Comparison of ENCODE assay signal across 30 cellular contexts in genomic region chr21:30101967-30102366, GRCh38.
"Had no signal": no experiment of that assay in that cellular context is flagged by ENCODE, and none has a peak within 500 bp of the region (broad histone marks: within the 10 kb centered on the region; RNA-seq: fewer than 3 reads in every experiment).

No MANE protein-coding gene starts in this region.

- DNase-seq: activated CD4-positive, alpha-beta memory T cell treated with anti-CD3 and anti-CD28 coated beads, Interleukin-2, amount 10 ng/mL, durations not matched to agents 7 days and 5 days; activated CD4-positive, alpha-beta T cell treated with anti-CD3 and anti-CD28 coated beads for 1 hour; activated CD4-positive, alpha-beta T cell treated with anti-CD3 and anti-CD28 coated beads for 4 hours; activated CD4-positive, alpha-beta T cell treated with anti-CD3 and anti-CD28 coated beads, Interleukin-2, amount 10 ng/mL, durations not matched to agents 7 days and 5 days; activated CD4-positive, alpha-beta T cell treated with anti-CD3 and anti-CD28 coated beads, Interleukin-2, amount 50 U/mL, for 4 hours; activated CD8-positive, alpha-beta memory T cell treated with anti-CD3 and anti-CD28 coated beads, Interleukin-2, amount 50 U/mL, for 48 hours; activated gamma-delta T cell; activated naive CD4-positive, alpha-beta T cell; activated naive CD4-positive, alpha-beta T cell treated with anti-CD3 and anti-CD28 coated beads, Interleukin-2, amount 10 ng/mL, durations not matched to agents 7 days and 5 days; activated naive CD8-positive, alpha-beta T cell treated with anti-CD3 and anti-CD28 coated beads, Interleukin-2, amount 10 ng/mL, durations not matched to agents 7 days and 5 days; activated T-cell treated with anti-CD3 and anti-CD28 coated beads for 4 hours; activated T-cell treated with anti-CD3 and anti-CD28 coated beads, Interleukin-2, amount 50 U/mL, for 24 hours; activated T-cell treated with anti-CD3 and anti-CD28 coated beads, Interleukin-2, amount 50 U/mL, for 72 hours; central memory CD4-positive, alpha-beta T cell; cerebellar nuclear complex; colonic mucosa; effector CD8-positive, alpha-beta T cell; esophagus squamous epithelium; foreskin melanocyte; heart left ventricle; T-helper 1 cell; T-helper 17 cell had no signal

- H3K36me3 ChIP-seq: ascending aorta, breast epithelium, cardiac muscle cell, colonic mucosa, esophagus squamous epithelium, heart left ventricle had no signal

- FAIRE-seq: endometrium, endothelial cell of umbilical vein had no signal

- ATAC-seq: activated naive CD4-positive, alpha-beta T cell treated with anti-CD3 and anti-CD28 coated beads, Interleukin-2, amount 50 U/mL, for 72 hours; activated T-cell treated with anti-CD3 and anti-CD28 coated beads, Interleukin-2, amount 50 U/mL, for 72 hours; heart left ventricle; T-helper 17 cell had no signal

- H3K36me3 Mint-ChIP-seq: activated naive CD4-positive, alpha-beta T cell treated with anti-CD3 and anti-CD28 coated beads, Interleukin-2, amount 10 ng/mL, durations not matched to agents 7 days and 5 days; activated naive CD4-positive, alpha-beta T cell treated with anti-CD3 and anti-CD28 coated beads, Interleukin-2, amount 50 U/mL, for 72 hours; activated naive CD8-positive, alpha-beta T cell treated with anti-CD3 and anti-CD28 coated beads, Interleukin-2, amount 10 ng/mL, durations not matched to agents 7 days and 5 days; brain had no signal

- H3K27ac ChIP-seq: ascending aorta, breast epithelium, cardiac muscle cell, colonic mucosa, epithelial cell of prostate, esophagus squamous epithelium, heart left ventricle had no signal

- H3K27me3 ChIP-seq: ascending aorta, breast epithelium, cardiac muscle cell, colonic mucosa, esophagus squamous epithelium, heart left ventricle had no signal

- H3K4me3 Mint-ChIP-seq: activated CD4-positive, alpha-beta memory T cell treated with anti-CD3 and anti-CD28 coated beads, Interleukin-2, amount 10 ng/mL, durations not matched to agents 7 days and 5 days; activated CD4-positive, alpha-beta T cell treated with anti-CD3 and anti-CD28 coated beads, Interleukin-2, amount 10 ng/mL, durations not matched to agents 7 days and 5 days; activated naive CD4-positive, alpha-beta T cell treated with anti-CD3 and anti-CD28 coated beads, Interleukin-2, amount 10 ng/mL, durations not matched to agents 7 days and 5 days; activated naive CD8-positive, alpha-beta T cell treated with anti-CD3 and anti-CD28 coated beads, Interleukin-2, amount 10 ng/mL, durations not matched to agents 7 days and 5 days; activated T-cell treated with anti-CD3 and anti-CD28 coated beads, Interleukin-2, amount 50 U/mL, for 24 hours; activated T-cell treated with anti-CD3 and anti-CD28 coated beads, Interleukin-2, amount 50 U/mL, for 72 hours; brain; T-helper 17 cell had no signal

- H3K27ac Mint-ChIP-seq: activated CD4-positive, alpha-beta memory T cell treated with anti-CD3 and anti-CD28 coated beads, Interleukin-2, amount 10 ng/mL, durations not matched to agents 7 days and 5 days; activated CD4-positive, alpha-beta T cell treated with anti-CD3 and anti-CD28 coated beads, Interleukin-2, amount 10 ng/mL, durations not matched to agents 7 days and 5 days; activated naive CD4-positive, alpha-beta T cell treated with anti-CD3 and anti-CD28 coated beads, Interleukin-2, amount 10 ng/mL, durations not matched to agents 7 days and 5 days; activated naive CD4-positive, alpha-beta T cell treated with anti-CD3 and anti-CD28 coated beads, Interleukin-2, amount 50 U/mL, for 72 hours; activated naive CD8-positive, alpha-beta T cell treated with anti-CD3 and anti-CD28 coated beads, Interleukin-2, amount 10 ng/mL, durations not matched to agents 7 days and 5 days; activated T-cell treated with anti-CD3 and anti-CD28 coated beads, Interleukin-2, amount 50 U/mL, for 24 hours; activated T-cell treated with anti-CD3 and anti-CD28 coated beads, Interleukin-2, amount 50 U/mL, for 72 hours; T-helper 17 cell had no signal

- H3K4me3 ChIP-seq: ascending aorta, breast epithelium, cardiac muscle cell, colonic mucosa, esophagus squamous epithelium, heart left ventricle had no signal

- H3K9me3 ChIP-seq: ascending aorta, breast epithelium, colonic mucosa, esophagus squamous epithelium had no signal

- H3K9me3 Mint-ChIP-seq: activated CD4-positive, alpha-beta memory T cell treated with anti-CD3 and anti-CD28 coated beads, Interleukin-2, amount 10 ng/mL, durations not matched to agents 7 days and 5 days; activated CD4-positive, alpha-beta T cell treated with anti-CD3 and anti-CD28 coated beads, Interleukin-2, amount 10 ng/mL, durations not matched to agents 7 days and 5 days; activated naive CD4-positive, alpha-beta T cell treated with anti-CD3 and anti-CD28 coated beads, Interleukin-2, amount 10 ng/mL, durations not matched to agents 7 days and 5 days; activated naive CD4-positive, alpha-beta T cell treated with anti-CD3 and anti-CD28 coated beads, Interleukin-2, amount 50 U/mL, for 72 hours; activated naive CD8-positive, alpha-beta T cell treated with anti-CD3 and anti-CD28 coated beads, Interleukin-2, amount 10 ng/mL, durations not matched to agents 7 days and 5 days; activated T-cell treated with anti-CD3 and anti-CD28 coated beads, Interleukin-2, amount 50 U/mL, for 24 hours; activated T-cell treated with anti-CD3 and anti-CD28 coated beads, Interleukin-2, amount 50 U/mL, for 72 hours; brain had no signal

- H3K27me3 Mint-ChIP-seq: activated CD4-positive, alpha-beta memory T cell treated with anti-CD3 and anti-CD28 coated beads, Interleukin-2, amount 10 ng/mL, durations not matched to agents 7 days and 5 days; activated CD4-positive, alpha-beta T cell treated with anti-CD3 and anti-CD28 coated beads, Interleukin-2, amount 10 ng/mL, durations not matched to agents 7 days and 5 days; activated naive CD4-positive, alpha-beta T cell treated with anti-CD3 and anti-CD28 coated beads, Interleukin-2, amount 10 ng/mL, durations not matched to agents 7 days and 5 days; activated naive CD8-positive, alpha-beta T cell treated with anti-CD3 and anti-CD28 coated beads, Interleukin-2, amount 10 ng/mL, durations not matched to agents 7 days and 5 days; activated T-cell treated with anti-CD3 and anti-CD28 coated beads, Interleukin-2, amount 50 U/mL, for 24 hours; brain; T-helper 17 cell had no signal

- H3K4me1 Mint-ChIP-seq: activated CD4-positive, alpha-beta memory T cell treated with anti-CD3 and anti-CD28 coated beads, Interleukin-2, amount 10 ng/mL, durations not matched to agents 7 days and 5 days; activated CD4-positive, alpha-beta T cell treated with anti-CD3 and anti-CD28 coated beads, Interleukin-2, amount 10 ng/mL, durations not matched to agents 7 days and 5 days; activated naive CD4-positive, alpha-beta T cell treated with anti-CD3 and anti-CD28 coated beads, Interleukin-2, amount 10 ng/mL, durations not matched to agents 7 days and 5 days; activated naive CD8-positive, alpha-beta T cell treated with anti-CD3 and anti-CD28 coated beads, Interleukin-2, amount 10 ng/mL, durations not matched to agents 7 days and 5 days; T-helper 17 cell had no signal

- H3K4me1 ChIP-seq: ascending aorta, breast epithelium, colonic mucosa, heart left ventricle had no signal
